In the genomic region with DNA sequence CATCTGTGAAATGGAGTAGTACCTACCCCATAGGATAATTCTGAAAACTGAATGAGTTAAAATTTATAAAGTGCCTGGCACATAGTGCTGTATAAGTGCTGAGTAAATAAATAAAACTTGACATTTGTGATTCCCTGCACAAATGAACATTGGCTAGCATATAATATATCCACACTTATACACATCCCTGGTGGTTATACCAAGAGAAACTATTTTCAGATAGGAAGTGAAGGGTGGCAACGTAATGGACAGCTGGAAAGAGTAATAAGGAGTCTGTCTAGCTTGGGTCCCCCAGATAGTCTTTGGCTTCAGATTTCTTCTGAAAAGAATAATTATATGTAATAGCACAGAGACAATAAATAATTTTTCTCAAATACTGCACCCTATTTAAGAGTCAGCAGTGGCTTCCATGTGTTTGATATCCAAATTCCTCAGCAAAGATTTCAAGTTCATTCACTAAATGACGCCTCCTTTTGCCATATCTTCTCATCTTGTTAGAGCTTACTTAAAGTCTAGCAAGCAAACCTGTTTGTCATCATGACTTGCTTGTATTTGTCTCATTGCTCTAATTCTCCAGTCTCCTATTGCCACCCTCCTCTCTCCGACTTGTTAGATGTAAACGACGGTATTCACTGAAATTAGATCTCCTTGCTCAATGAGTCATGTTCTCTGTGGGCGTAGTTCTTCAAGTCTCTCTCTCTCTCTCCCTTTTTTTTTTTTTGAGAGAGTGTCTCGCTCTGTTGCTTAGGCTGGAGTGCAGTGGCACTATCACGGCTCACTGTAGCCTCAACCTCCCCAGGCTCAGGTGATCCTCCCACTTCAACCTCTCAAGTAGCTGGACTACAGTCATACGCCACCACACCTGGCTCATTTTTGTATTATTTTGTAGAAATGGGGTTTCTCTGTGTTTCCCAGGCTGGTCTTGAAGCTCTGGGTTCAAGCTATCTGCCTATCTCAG, we compare ENCODE assay signal across 9 cellular contexts. TPM values are rescaled to one million over a fixed set of nuclear protein-coding genes. Genes with fewer than 3 reads are reported as not detected.
DNase-seq lines count a peak whose midpoint lies in the region; ATAC-seq, FAIRE-seq and TF ChIP-seq lines count a peak whose summit lies in the region.
"Had no signal": no experiment of that assay in that cellular context is flagged by ENCODE, and none has a peak within 500 bp of the region (broad histone marks: within the 10 kb centered on the region; RNA-seq: fewer than 3 reads in every experiment).

No MANE protein-coding gene starts in this region.

- no peak overlapping the region for H3K4me3 ChIP-seq in fibroblast of pulmonary artery (replicated peaks; ENCODE audit: low read depth, low read length)

- no peak for DNase-seq in activated naive CD8-positive, alpha-beta T cell treated with anti-CD3 and anti-CD28 coated beads, Interleukin-2, amount 10 ng/mL, durations not matched to agents 7 days and 5 days
- no peak for DNase-seq in activated naive CD8-positive, alpha-beta T cell treated with anti-CD3 and anti-CD28 coated beads, Interleukin-2, amount 50 U/mL, for 24 hours
- DNase-seq in RPMI7951 (ENCODE audit: low read depth) (peak; percentile 94), fibroblast of pulmonary artery (ENCODE audit: low read depth) (peak; percentile 91), type B pancreatic cell (ENCODE audit: extremely low spot score, unreplicated experiment) (no peak), T1000 (lab: John Stamatoyannopoulos, UW) (no peak), GM12891 (ENCODE audit: insufficient read length, low spot score) (no peak)

- no peak for TF ChIP-seq POLR2A in GM12891 (IDR thresholded peaks at IDR 0.05; ENCODE audit: low read depth, low read length)

- no peak for FAIRE-seq in GM12891 (lab: Jason Lieb, UNC)

- H3K27ac Mint-ChIP-seq in activated naive CD8-positive, alpha-beta T cell treated with anti-CD3 and anti-CD28 coated beads, Interleukin-2, amount 10 ng/mL, durations not matched to agents 7 days and 5 days, result peak overlapping the region; percentile 23
- no peak overlapping the region for H3K27ac Mint-ChIP-seq in activated naive CD8-positive, alpha-beta T cell treated with anti-CD3 and anti-CD28 coated beads, Interleukin-2, amount 50 U/mL, for 24 hours
- H3K27ac Mint-ChIP-seq in type B pancreatic cell, result peak overlapping the region; percentile 71

- H3K4me1 Mint-ChIP-seq in activated naive CD8-positive, alpha-beta T cell treated with anti-CD3 and anti-CD28 coated beads, Interleukin-2, amount 10 ng/mL, durations not matched to agents 7 days and 5 days, result peaks cover 36% of the 10 kb centered on the region
- peaks cover 61% of the 10 kb centered on the region for H3K4me1 Mint-ChIP-seq in activated naive CD8-positive, alpha-beta T cell treated with anti-CD3 and anti-CD28 coated beads, Interleukin-2, amount 50 U/mL, for 24 hours
- peaks cover 28% of the 10 kb centered on the region for H3K4me1 Mint-ChIP-seq in type B pancreatic cell (ENCODE audit: unreplicated experiment)

- H3K27me3 Mint-ChIP-seq in activated naive CD8-positive, alpha-beta T cell treated with anti-CD3 and anti-CD28 coated beads, Interleukin-2, amount 10 ng/mL, durations not matched to agents 7 days and 5 days, result no peaks in the 10 kb centered on the region
- H3K27me3 Mint-ChIP-seq in activated naive CD8-positive, alpha-beta T cell treated with anti-CD3 and anti-CD28 coated beads, Interleukin-2, amount 50 U/mL, for 24 hours, result no peaks in the 10 kb centered on the region
- H3K27me3 Mint-ChIP-seq in type B pancreatic cell, result no peaks in the 10 kb centered on the region

- H3K9me3 Mint-ChIP-seq in activated naive CD8-positive, alpha-beta T cell treated with anti-CD3 and anti-CD28 coated beads, Interleukin-2, amount 10 ng/mL, durations not matched to agents 7 days and 5 days, result no peaks in the 10 kb centered on the region
- no peaks in the 10 kb centered on the region for H3K9me3 Mint-ChIP-seq in activated naive CD8-positive, alpha-beta T cell treated with anti-CD3 and anti-CD28 coated beads, Interleukin-2, amount 50 U/mL, for 24 hours
- H3K9me3 Mint-ChIP-seq in type B pancreatic cell, result no peaks in the 10 kb centered on the region

- H3K4me3 Mint-ChIP-seq in activated naive CD8-positive, alpha-beta T cell treated with anti-CD3 and anti-CD28 coated beads, Interleukin-2, amount 10 ng/mL, durations not matched to agents 7 days and 5 days, result no peak overlapping the region
- H3K4me3 Mint-ChIP-seq in activated naive CD8-positive, alpha-beta T cell treated with anti-CD3 and anti-CD28 coated beads, Interleukin-2, amount 50 U/mL, for 24 hours, result no peak overlapping the region
- peak overlapping the region; percentile 14 for H3K4me3 Mint-ChIP-seq in type B pancreatic cell

- POLR2A ChIA-PET in activated naive CD8-positive, alpha-beta T cell treated with anti-CD3 and anti-CD28 coated beads, Interleukin-2, amount 10 ng/mL, durations not matched to agents 7 days and 5 days (lab: Charles Lee), result interaction anchor here (0.9 to 2.5 kb wide), 3 partner anchors 8 to 27 kb away, joined by 3 to 8 read pairs (median 3); a partner anchor contains a TSS

- no peak for TF ChIP-seq CTCF in fibroblast of pulmonary artery (IDR thresholded peaks at IDR 0.05; ENCODE audit: low read length, missing control alignments)
- no peak for TF ChIP-seq CTCF in type B pancreatic cell (conservative IDR thresholded peaks at IDR 0.05)

- peaks cover 18% of the 10 kb centered on the region for H3K36me3 Mint-ChIP-seq in activated naive CD8-positive, alpha-beta T cell treated with anti-CD3 and anti-CD28 coated beads, Interleukin-2, amount 10 ng/mL, durations not matched to agents 7 days and 5 days
- H3K36me3 Mint-ChIP-seq in activated naive CD8-positive, alpha-beta T cell treated with anti-CD3 and anti-CD28 coated beads, Interleukin-2, amount 50 U/mL, for 24 hours (ENCODE audit: low read depth), result peaks cover 28% of the 10 kb centered on the region
- peaks cover 4% of the 10 kb centered on the region for H3K36me3 Mint-ChIP-seq in type B pancreatic cell

- no peak for ATAC-seq in activated naive CD8-positive, alpha-beta T cell treated with anti-CD3 and anti-CD28 coated beads, Interleukin-2, amount 10 ng/mL, durations not matched to agents 7 days and 5 days (ENCODE audit: low read depth)
- ATAC-seq in activated naive CD8-positive, alpha-beta T cell treated with anti-CD3 and anti-CD28 coated beads, Interleukin-2, amount 50 U/mL, for 24 hours, result no peak
- no peak for ATAC-seq in GM21723 (IDR thresholded peaks at IDR 0.05; ENCODE audit: unreplicated experiment)

TF ChIP-seq in GM12891, 5 proteins besides CTCF, POLR2A, EP300 and RAD21:
- TF ChIP-seq PAX5 (IDR thresholded peaks at IDR 0.05; ENCODE audit: insufficient read depth, low read length, severe bottlenecking) (no peak), POLR2AphosphoS5 (IDR thresholded peaks at IDR 0.05; ENCODE audit: low read depth, low read length) (no peak), SPI1 (IDR thresholded peaks at IDR 0.05; ENCODE audit: low read depth, low read length) (no peak), POU2F2 (IDR thresholded peaks at IDR 0.05; ENCODE audit: low read depth, low read length) (no peak), TAF1 (IDR thresholded peaks at IDR 0.05; ENCODE audit: low read depth, low read length) (no peak)

RNA-seq across cellular contexts. Expression of a gene that starts 8.7 kb away (rescaled TPM):
- total RNA-seq in activated naive CD8-positive, alpha-beta T cell treated with anti-CD3 and anti-CD28 coated beads, Interleukin-2, amount 10 ng/mL, durations not matched to agents 7 days and 5 days, result 1 to 10 TPM; 5.7 to 7.0 TPM
- under 0.01 TPM in 2 replicates for total RNA-seq in RPMI7951 (2014; rRNA removed; shearing (Covaris generic))
- total RNA-seq in type B pancreatic cell (ENCODE audit: low replicate concordance), result 1.2 and 1.4 TPM in 2 replicates
- 1.1 TPM for polyA plus RNA-seq in GM12891 (2012; ENCODE audit: low read depth, missing spikeins)

RNA-seq across cellular contexts. Expression of a gene that starts 9.4 kb away (rescaled TPM):
- 10 to 100 TPM; 26.4 TPM for total RNA-seq in activated naive CD8-positive, alpha-beta T cell treated with anti-CD3 and anti-CD28 coated beads, Interleukin-2, amount 10 ng/mL, durations not matched to agents 7 days and 5 days
- 18.9 and 20.3 TPM in 2 replicates for total RNA-seq in RPMI7951 (2014; rRNA removed; shearing (Covaris generic))
- total RNA-seq in type B pancreatic cell (ENCODE audit: low replicate concordance), result 38.8 and 44.9 TPM in 2 replicates
- polyA plus RNA-seq in GM12891 (2012; ENCODE audit: low read depth, missing spikeins), result 5.4 TPM

RNA-seq across cellular contexts. Expression of a gene that starts 46.4 kb away (rescaled TPM):
- total RNA-seq in activated naive CD8-positive, alpha-beta T cell treated with anti-CD3 and anti-CD28 coated beads, Interleukin-2, amount 10 ng/mL, durations not matched to agents 7 days and 5 days, result not detected
- 0.24 TPM in 1 of 2 replicates, not detected in the other for total RNA-seq in RPMI7951 (2014; rRNA removed; shearing (Covaris generic))
- 0.33 and 3.7 TPM in 2 replicates for total RNA-seq in type B pancreatic cell (ENCODE audit: low replicate concordance)
- polyA plus RNA-seq in GM12891 (2012; ENCODE audit: low read depth, missing spikeins), result not detected
- total RNA-seq: activated CD8-positive, alpha-beta memory T cell treated with anti-CD3 and anti-CD28 coated beads for 36 hours had no signal

Comparison
In these comparisons a context has a peak if more than half of its experiments do, and no peak if none do; other contexts are left out.
1. DNase-seq: peak in RPMI7951 (single experiment) and fibroblast of pulmonary artery (single experiment); none in activated naive CD8-positive, alpha-beta T cell treated with anti-CD3 and anti-CD28 coated beads, Interleukin-2, amount 10 ng/mL, durations not matched to agents 7 days and 5 days (single experiment), activated naive CD8-positive, alpha-beta T cell treated with anti-CD3 and anti-CD28 coated beads, Interleukin-2, amount 50 U/mL, for 24 hours (single experiment), type B pancreatic cell (single experiment), T1000 (single experiment) and GM12891 (single experiment).